1 cellular context compared by ENCODE assay signal in the genomic region with DNA sequence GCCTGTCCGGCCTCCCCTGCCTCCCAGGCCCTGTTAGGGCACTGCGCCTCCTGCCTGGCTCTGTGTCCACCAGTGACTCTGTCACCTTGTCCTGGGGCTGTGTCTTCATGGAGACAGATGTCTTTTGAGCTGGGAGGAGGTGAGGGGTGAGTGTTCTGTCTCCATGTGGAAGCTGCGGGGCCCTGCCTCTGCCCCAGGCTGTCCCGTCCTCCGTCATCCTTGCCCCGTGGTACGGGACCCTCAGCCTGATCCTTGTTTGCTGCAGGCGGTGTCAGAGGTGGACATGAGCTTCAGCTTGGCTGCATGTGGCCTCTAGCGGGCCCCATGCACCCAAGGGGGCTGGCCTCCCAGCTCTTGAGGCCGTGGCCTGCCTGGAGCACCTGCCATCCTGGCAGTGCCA.
TF ChIP-seq lines count a peak whose summit lies in the region.

No MANE protein-coding gene starts in this region.

TF ChIP-seq in IMR-90, 13 proteins besides CTCF, POLR2A, EP300 and RAD21:
- TF ChIP-seq BHLHE40 (IDR thresholded peaks at IDR 0.05; ENCODE audit: low read depth, low read length) (no peak), RCOR1 (IDR thresholded peaks at IDR 0.05; ENCODE audit: insufficient replicate concordance, low read length) (no peak), NFE2L2 (IDR thresholded peaks at IDR 0.05; ENCODE audit: low read depth, low read length) (no peak), SMC3 (IDR thresholded peaks at IDR 0.05; ENCODE audit: low read depth, low read length) (no peak), MAFK (IDR thresholded peaks at IDR 0.05; ENCODE audit: low read depth, low read length) (no peak), MXI1 (IDR thresholded peaks at IDR 0.05; ENCODE audit: borderline replicate concordance, low read depth, low read length) (no peak), CEBPB (IDR thresholded peaks at IDR 0.05; ENCODE audit: low read depth, low read length) (no peak), MAZ (IDR thresholded peaks at IDR 0.05; ENCODE audit: borderline replicate concordance, low read depth, low read length) (no peak), FOS (IDR thresholded peaks at IDR 0.05; ENCODE audit: low read depth, low read length) (no peak), CHD1 (IDR thresholded peaks at IDR 0.05; ENCODE audit: low read depth, low read length) (no peak), RFX5 (IDR thresholded peaks at IDR 0.05; ENCODE audit: low read depth, low read length) (no peak)
- TF ChIP-seq, protein P1, sequence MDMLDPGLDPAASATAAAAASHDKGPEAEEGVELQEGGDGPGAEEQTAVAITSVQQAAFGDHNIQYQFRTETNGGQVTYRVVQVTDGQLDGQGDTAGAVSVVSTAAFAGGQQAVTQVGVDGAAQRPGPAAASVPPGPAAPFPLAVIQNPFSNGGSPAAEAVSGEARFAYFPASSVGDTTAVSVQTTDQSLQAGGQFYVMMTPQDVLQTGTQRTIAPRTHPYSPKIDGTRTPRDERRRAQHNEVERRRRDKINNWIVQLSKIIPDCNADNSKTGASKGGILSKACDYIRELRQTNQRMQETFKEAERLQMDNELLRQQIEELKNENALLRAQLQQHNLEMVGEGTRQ (IDR thresholded peaks at IDR 0.05; ENCODE audit: low read depth, low read length): no peak
- TF ChIP-seq, protein P2, sequence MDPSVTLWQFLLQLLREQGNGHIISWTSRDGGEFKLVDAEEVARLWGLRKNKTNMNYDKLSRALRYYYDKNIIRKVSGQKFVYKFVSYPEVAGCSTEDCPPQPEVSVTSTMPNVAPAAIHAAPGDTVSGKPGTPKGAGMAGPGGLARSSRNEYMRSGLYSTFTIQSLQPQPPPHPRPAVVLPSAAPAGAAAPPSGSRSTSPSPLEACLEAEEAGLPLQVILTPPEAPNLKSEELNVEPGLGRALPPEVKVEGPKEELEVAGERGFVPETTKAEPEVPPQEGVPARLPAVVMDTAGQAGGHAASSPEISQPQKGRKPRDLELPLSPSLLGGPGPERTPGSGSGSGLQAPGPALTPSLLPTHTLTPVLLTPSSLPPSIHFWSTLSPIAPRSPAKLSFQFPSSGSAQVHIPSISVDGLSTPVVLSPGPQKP (IDR thresholded peaks at IDR 0.05; ENCODE audit: borderline replicate concordance, low read depth, low read length): no peak
